In the genomic region with DNA sequence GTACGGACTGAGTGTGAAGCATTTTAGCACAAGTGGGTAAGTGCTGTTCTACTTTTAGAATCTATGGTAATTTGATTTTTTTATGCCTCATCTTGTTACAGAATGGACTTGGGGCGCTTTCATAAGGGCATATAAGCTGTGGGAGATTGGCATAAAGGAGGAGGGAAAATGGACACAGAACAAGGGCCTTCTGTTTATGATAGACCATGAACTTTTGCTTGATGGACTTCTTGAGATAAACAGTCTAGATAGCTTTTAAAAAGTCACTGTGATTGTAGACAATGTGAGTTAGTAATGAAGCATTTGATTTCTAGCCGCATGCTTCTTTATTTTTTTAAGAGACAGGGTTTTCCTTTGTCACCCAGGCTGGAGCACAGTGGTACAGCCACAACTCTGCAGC, we compare ENCODE assay signal across 17 cellular contexts. TPM values are rescaled to one million over a fixed set of nuclear protein-coding genes. Genes with fewer than 3 reads are reported as not detected.
DNase-seq lines count a peak whose midpoint lies in the region; ATAC-seq, FAIRE-seq and TF ChIP-seq lines count a peak whose summit lies in the region.
"Had no signal": no experiment of that assay in that cellular context is flagged by ENCODE, and none has a peak within 500 bp of the region (broad histone marks: within the 10 kb centered on the region; RNA-seq: fewer than 3 reads in every experiment).

No MANE protein-coding gene starts in this region.

- H3K27me3 Mint-ChIP-seq in activated CD8-positive, alpha-beta T cell treated with anti-CD3 and anti-CD28 coated beads for 36 hours: no peaks in the 10 kb centered on the region
- H3K27me3 Mint-ChIP-seq in immature natural killer cell (ENCODE audit: low read depth in 3 of 3) (peaks cover 4 to 21% (median 8%) of the 10 kb centered on the region in 3 donors), type B pancreatic cell (no peaks in the 10 kb centered on the region)

- TF ChIP-seq EP300 in HepG2 (IDR thresholded peaks at IDR 0.05; ENCODE audit: low read depth in 2 of 2, low read length in 2 of 2): no peak
- TF ChIP-seq EP300 in HepG2 (CRISPR knock-in tag; IDR thresholded peaks at IDR 0.05; ENCODE audit: borderline replicate concordance): no peak

- no peak for FAIRE-seq in HepG2 (lab: Jason Lieb, UNC)

- BruUV-seq in HepG2 (replicated peaks; lab: Mats Ljungman, UMichigan): no TSS peak

- 82% methylated on average over 3 of the region's 3 CpGs for WGBS in HepG2 (ENCODE audit: low lambda C conversion rate)
- 75% methylated on average over 3 of the region's 3 CpGs for WGBS in right lobe of liver (ENCODE audit: insufficient coverage, low coverage, low lambda C conversion rate, missing lambda C conversion rate)

- H3K27me3 ChIP-seq in HepG2 (ENCODE audit: control insufficient read depth in 1 of 2, insufficient read depth in 2 of 2, low read length in 2 of 2) (no peaks in the 10 kb centered on the region), right lobe of liver (no peaks in the 10 kb centered on the region)

- in situ Hi-C loops in HepG2 (cut with HindIII; ENCODE audit: extremely low pct_ligation_motif_present, low pct_unique_long_range_greater_than_20kb) (loop anchor here (5.0 to 10.0 kb wide), 2 partner anchors 59 to 137 kb away; partner anchors contain the start of gene TRIM4), GM13976 (cut with MboI; ENCODE audit: low sequenced_read_pairs, unreplicated experiment) (no loop called here)

- TF ChIP-seq RAD21 in HepG2 (CRISPR knock-in tag; IDR thresholded peaks at IDR 0.05): no peak

- H3K4me1 ChIP-seq in HepG2 (ENCODE audit: insufficient read depth, low read length) (peaks cover 29% of the 10 kb centered on the region), right lobe of liver (peaks cover 0 to 5% (median 0%) of the 10 kb centered on the region in 4 donors)

- CTCF ChIA-PET in HepG2 (lab: Yijun Ruan, JAX; ENCODE audit: low intra/inter-chr PET ratio, low total read pairs): interaction anchor here (3.3 kb wide), 1 partner anchor 57 kb away, joined by 33 read pairs; no protein-coding TSS in a partner anchor
- CTCF ChIA-PET in activated CD8-positive, alpha-beta T cell treated with anti-CD3 and anti-CD28 coated beads for 36 hours (lab: Charles Lee): interaction anchor here (0.8 to 3.3 kb wide), 8 partner anchors 11 to 138 kb away, joined by 3 to 20 read pairs (median 4); partner anchors contain the start of gene ZKSCAN1

- H3K4me1 Mint-ChIP-seq in activated CD8-positive, alpha-beta T cell treated with anti-CD3 and anti-CD28 coated beads for 36 hours (ENCODE audit: low read depth): peaks cover 16% of the 10 kb centered on the region
- H3K4me1 Mint-ChIP-seq in immature natural killer cell (peaks cover 21 to 25% of the 10 kb centered on the region in 2 donors), type B pancreatic cell (ENCODE audit: unreplicated experiment) (peaks cover 9% of the 10 kb centered on the region)

- H3K36me3 Mint-ChIP-seq in activated CD8-positive, alpha-beta T cell treated with anti-CD3 and anti-CD28 coated beads for 36 hours (ENCODE audit: low read depth): peaks cover 4% of the 10 kb centered on the region
- no peaks in the 10 kb centered on the region for H3K36me3 Mint-ChIP-seq in immature natural killer cell
- peaks cover 3% of the 10 kb centered on the region for H3K36me3 Mint-ChIP-seq in type B pancreatic cell

- peak overlapping the region; percentile 23 for H3K4me2 ChIP-seq in HepG2 (ENCODE audit: low read depth, low read length)

- H3K9me3 Mint-ChIP-seq in activated CD8-positive, alpha-beta T cell treated with anti-CD3 and anti-CD28 coated beads for 36 hours: no peaks in the 10 kb centered on the region
- no peaks in the 10 kb centered on the region for H3K9me3 Mint-ChIP-seq in immature natural killer cell
- no peaks in the 10 kb centered on the region for H3K9me3 Mint-ChIP-seq in type B pancreatic cell

- H2AFZ ChIP-seq in HepG2 (ENCODE audit: low read length): no peak overlapping the region

- TF ChIP-seq CTCF in HepG2 (CRISPR knock-in tag; IDR thresholded peaks at IDR 0.05): no peak
- TF ChIP-seq CTCF in right lobe of liver (IDR thresholded peaks at IDR 0.05): no peak
- no peak for TF ChIP-seq CTCF in activated CD8-positive, alpha-beta T cell treated with anti-CD3 and anti-CD28 coated beads for 36 hours (IDR thresholded peaks at IDR 0.05)
- TF ChIP-seq CTCF in type B pancreatic cell (conservative IDR thresholded peaks at IDR 0.05): no peak
- TF ChIP-seq CTCF in GM13976 (IDR thresholded peaks at IDR 0.05; ENCODE audit: borderline replicate concordance, control extremely low read depth, extremely low read depth, insufficient read depth, missing control alignments): no peak

- no peak overlapping the region for H3K27ac Mint-ChIP-seq in activated CD8-positive, alpha-beta T cell treated with anti-CD3 and anti-CD28 coated beads for 36 hours
- H3K27ac Mint-ChIP-seq in immature natural killer cell: peak overlapping the region; percentile 27 to 72 (median 53)
- peak overlapping the region; percentile 76 for H3K27ac Mint-ChIP-seq in type B pancreatic cell

- H3K36me3 ChIP-seq in HepG2 (replicated peaks in 1 of 2; ENCODE audit: control insufficient read depth in 1 of 2, insufficient read depth in 2 of 2, low read length in 2 of 2) (peaks cover 0 to under 1% of the 10 kb centered on the region in 2 experiments; a peak in 1 of 5 replicates), right lobe of liver (peaks cover 0 to 3% (median under 1%) of the 10 kb centered on the region in 4 donors)

- no peaks in the 10 kb centered on the region for H3K9me3 ChIP-seq in HepG2 (ENCODE audit: low read length)
- H3K9me3 ChIP-seq in right lobe of liver: no peaks in the 10 kb centered on the region

- intact Hi-C loops in HepG2 (cut with micrococcal nuclease; ENCODE audit: unreplicated experiment): loop anchor here (2.0 to 5.0 kb wide), 2 partner anchors 74 to 139 kb away; partner anchors contain the start of gene AZGP1
- intact Hi-C loops in right lobe of liver (cut with DNase I): loop anchor here in 1 of 2 donors (10.0 kb wide), 1 partner anchor 137 kb away; the partner anchor contains the start of gene TRIM4
- intact Hi-C loops in activated CD8-positive, alpha-beta T cell treated with anti-CD3 and anti-CD28 coated beads for 36 hours (cut with micrococcal nuclease): no loop called here

- H4K20me1 ChIP-seq in HepG2 (ENCODE audit: insufficient read depth, low read length): no peaks in the 10 kb centered on the region

- peak overlapping the region; percentile 6 for H3K4me3 Mint-ChIP-seq in activated CD8-positive, alpha-beta T cell treated with anti-CD3 and anti-CD28 coated beads for 36 hours
- H3K4me3 Mint-ChIP-seq in immature natural killer cell (peak overlapping the region; percentile 40 to 68 (median 43)), type B pancreatic cell (peak overlapping the region; percentile 73)

- ATAC-seq in HepG2 (no peak), right lobe of liver (no peak), HG02571 (IDR thresholded peaks at IDR 0.05; ENCODE audit: unreplicated experiment) (no peak)
- no peak for ATAC-seq in activated CD8-positive, alpha-beta T cell treated with anti-CD3 and anti-CD28 coated beads for 36 hours
- ATAC-seq: left cardiac atrium, Right ventricle myocardium inferior had no signal

- POLR2A ChIA-PET in HepG2 (lab: Yijun Ruan, JAX): interaction anchor here (0.9 to 1.0 kb wide), 2 partner anchors 36 to 54 kb away, joined by 4 read pairs; partner anchors contain the start of gene ZKSCAN1
- POLR2A ChIA-PET in activated CD8-positive, alpha-beta T cell treated with anti-CD3 and anti-CD28 coated beads for 36 hours (lab: Charles Lee): interaction anchor here (0.8 to 1.5 kb wide), 4 partner anchors 12 to 60 kb away, joined by 3 to 9 read pairs (median 4); no protein-coding TSS in a partner anchor

- no peak overlapping the region for H3K27ac ChIP-seq in HepG2 (ENCODE audit: extremely low read length, insufficient read depth, low read length)
- H3K27ac ChIP-seq in right lobe of liver: no peak overlapping the region

- H3K4me3 ChIP-seq in HepG2 (replicated peaks in 1 of 3; ENCODE audit: insufficient read depth in 1 of 3, low read depth in 2 of 3, low read length in 3 of 3) (no peak overlapping the region), right lobe of liver (no peak overlapping the region)

- DNase-seq in HepG2 (ENCODE audit: low spot score) (peak; percentile 39), right lobe of liver (no peak), immature natural killer cell (no peak), type B pancreatic cell (ENCODE audit: extremely low spot score, unreplicated experiment) (no peak), GM13976 (ENCODE audit: low spot score) (no peak), DMS153 treated with DMSO at 0.1 percent for 48 hours (lab: John Stamatoyannopoulos, UW; ENCODE audit: unreplicated experiment) (no peak)
- no peak for DNase-seq in activated CD8-positive, alpha-beta T cell treated with anti-CD3 and anti-CD28 coated beads for 36 hours
- DNase-seq: activated CD4-positive, alpha-beta T cell treated with anti-CD3 and anti-CD28 coated beads for 1 hour; activated effector memory CD4-positive, alpha-beta T cell treated with anti-CD3 and anti-CD28 coated beads, Interleukin-2, amount 50 U/mL, for 16 hours; effector CD4-positive, alpha-beta T cell; KBM-7; left cardiac atrium; NCI-H1436; NCI-H226; substantia nigra had no signal

- peaks cover 6% of the 10 kb centered on the region for H3K79me2 ChIP-seq in HepG2 (ENCODE audit: insufficient read depth, low read length)

- no peak overlapping the region for H3K9ac ChIP-seq in HepG2 (ENCODE audit: insufficient read depth, low read depth, low read length)

- TF ChIP-seq POLR2A in HepG2 (IDR thresholded peaks at IDR 0.05; ENCODE audit: insufficient read depth in 1 of 2, low read depth in 2 of 2, low read length in 2 of 2): no peak
- TF ChIP-seq POLR2A in right lobe of liver (IDR thresholded peaks at IDR 0.05): no peak

RNA-seq across cellular contexts. Expression of gene ZSCAN21, which starts 2.0 kb away (rescaled TPM):
- total RNA-seq in HepG2 (2016; rRNA removed; fragmentation: Illumina TruSeq; extraction: Trizol): 10.0 and 11.8 TPM in 2 replicates
- total RNA-seq in HepG2 (2016; cell fraction: cytosol; rRNA removed; fragmentation: Illumina TruSeq; extraction: Trizol; ENCODE audit: low read depth): 3.2 and 3.8 TPM in 2 replicates
- 9.0 and 11.1 TPM in 2 replicates for total RNA-seq in HepG2 (2016; cell fraction: insoluble cytoplasmic fraction; rRNA removed; fragmentation: Illumina TruSeq; extraction: Trizol)
- total RNA-seq in HepG2 (2016; cell fraction: membrane; rRNA removed; fragmentation: Illumina TruSeq; extraction: Trizol): 5.6 and 5.8 TPM in 2 replicates
- 6.2 and 6.3 TPM in 2 replicates for total RNA-seq in HepG2 (2016; cell fraction: nucleus; rRNA removed; fragmentation: Illumina TruSeq; extraction: Trizol)
- polyA plus RNA-seq in HepG2 (2011; rRNA removed): 7.0 and 8.5 TPM in 2 replicates
- polyA plus RNA-seq in HepG2 (2011; cell fraction: cytosol; rRNA removed): 6.5 and 7.7 TPM in 2 replicates
- 4.4 and 4.7 TPM in 2 replicates for polyA plus RNA-seq in HepG2 (2011; cell fraction: nucleus; rRNA removed)
- polyA plus RNA-seq in HepG2 (2012): 5.6 and 6.7 TPM in 2 replicates
- polyA plus RNA-seq in HepG2 (2016; cell fraction: cytosol; fragmentation: Illumina TruSeq; extraction: Trizol; ENCODE audit: low read depth): 1.5 and 1.7 TPM in 2 replicates
- 10.0 and 11.5 TPM in 2 replicates for polyA plus RNA-seq in HepG2 (2016; cell fraction: insoluble cytoplasmic fraction; fragmentation: Illumina TruSeq; extraction: Trizol; ENCODE audit: low read depth)
- polyA plus RNA-seq in HepG2 (2016; cell fraction: membrane; fragmentation: Illumina TruSeq; extraction: Trizol; ENCODE audit: low read depth): 3.1 and 3.5 TPM in 2 replicates
- 8.6 and 9.3 TPM in 2 replicates for polyA plus RNA-seq in HepG2 (2016; cell fraction: nucleus; fragmentation: Illumina TruSeq; extraction: Trizol; ENCODE audit: insufficient read depth, low read depth)
- polyA minus RNA-seq in HepG2 (2011; rRNA and poly(A)+ RNA removed; ENCODE audit: low replicate concordance): 4.0 and 4.9 TPM in 2 replicates
- 2.6 and 5.7 TPM in 2 replicates for polyA minus RNA-seq in HepG2 (2011; cell fraction: cytosol; rRNA and poly(A)+ RNA removed)
- polyA minus RNA-seq in HepG2 (2011; cell fraction: nucleus; rRNA and poly(A)+ RNA removed): 3.1 and 4.2 TPM in 2 replicates
- 1 to 10 TPM; 4.3 to 8.1 (median 5.7) TPM for total RNA-seq in right lobe of liver
- 1 to 10 TPM; 6.3 to 6.9 TPM for total RNA-seq in activated CD8-positive, alpha-beta T cell treated with anti-CD3 and anti-CD28 coated beads for 36 hours
- 1 to 10 TPM; 2.3 to 9.8 (median 4.0) TPM for polyA plus RNA-seq in immature natural killer cell
- 11.9 and 16.4 TPM in 2 replicates for total RNA-seq in type B pancreatic cell (ENCODE audit: low replicate concordance)

RNA-seq across cellular contexts. Expression of gene ZNF3, which starts 29.9 kb away (rescaled TPM):
- total RNA-seq in HepG2 (2016; rRNA removed; fragmentation: Illumina TruSeq; extraction: Trizol): 53.2 and 56.9 TPM in 2 replicates
- total RNA-seq in HepG2 (2016; cell fraction: cytosol; rRNA removed; fragmentation: Illumina TruSeq; extraction: Trizol; ENCODE audit: low read depth): 14.5 and 17.2 TPM in 2 replicates
- total RNA-seq in HepG2 (2016; cell fraction: insoluble cytoplasmic fraction; rRNA removed; fragmentation: Illumina TruSeq; extraction: Trizol): 49.6 and 57.2 TPM in 2 replicates
- 31.0 and 33.2 TPM in 2 replicates for total RNA-seq in HepG2 (2016; cell fraction: membrane; rRNA removed; fragmentation: Illumina TruSeq; extraction: Trizol)
- total RNA-seq in HepG2 (2016; cell fraction: nucleus; rRNA removed; fragmentation: Illumina TruSeq; extraction: Trizol): 75.6 and 79.7 TPM in 2 replicates
- polyA plus RNA-seq in HepG2 (2011; rRNA removed): 29.1 and 33.7 TPM in 2 replicates
- polyA plus RNA-seq in HepG2 (2011; cell fraction: cytosol; rRNA removed): 14.7 and 19.2 TPM in 2 replicates
- polyA plus RNA-seq in HepG2 (2011; cell fraction: nucleus; rRNA removed): 57.3 and 62.4 TPM in 2 replicates
- polyA plus RNA-seq in HepG2 (2012): 30.0 and 30.2 TPM in 2 replicates
- polyA plus RNA-seq in HepG2 (2016; cell fraction: cytosol; fragmentation: Illumina TruSeq; extraction: Trizol; ENCODE audit: low read depth): 5.1 and 5.2 TPM in 2 replicates
- polyA plus RNA-seq in HepG2 (2016; cell fraction: insoluble cytoplasmic fraction; fragmentation: Illumina TruSeq; extraction: Trizol; ENCODE audit: low read depth): 35.8 and 38.2 TPM in 2 replicates
- 12.2 and 13.7 TPM in 2 replicates for polyA plus RNA-seq in HepG2 (2016; cell fraction: membrane; fragmentation: Illumina TruSeq; extraction: Trizol; ENCODE audit: low read depth)
- 98.1 and 100 TPM in 2 replicates for polyA plus RNA-seq in HepG2 (2016; cell fraction: nucleus; fragmentation: Illumina TruSeq; extraction: Trizol; ENCODE audit: insufficient read depth, low read depth)
- 32.6 and 73.5 TPM in 2 replicates for polyA minus RNA-seq in HepG2 (2011; rRNA and poly(A)+ RNA removed; ENCODE audit: low replicate concordance)
- polyA minus RNA-seq in HepG2 (2011; cell fraction: cytosol; rRNA and poly(A)+ RNA removed): 17.8 and 19.3 TPM in 2 replicates
- polyA minus RNA-seq in HepG2 (2011; cell fraction: nucleus; rRNA and poly(A)+ RNA removed): 103 and 106 TPM in 2 replicates
- 10 to 100 TPM in 5 of 6 experiments, 1 to 10 TPM in 1; 9.7 to 18.8 (median 14.0) TPM for total RNA-seq in right lobe of liver
- 10 to 100 TPM; 16.4 to 18.9 TPM for total RNA-seq in activated CD8-positive, alpha-beta T cell treated with anti-CD3 and anti-CD28 coated beads for 36 hours
- 10 to 100 TPM in 2 of 3 donors, 1 to 10 TPM in 1; 5.2 to 21.2 (median 12.2) TPM for polyA plus RNA-seq in immature natural killer cell
- 52.8 and 66.6 TPM in 2 replicates for total RNA-seq in type B pancreatic cell (ENCODE audit: low replicate concordance)

RNA-seq across cellular contexts. Expression of gene ZKSCAN1, which starts 36.2 kb away (rescaled TPM):
- total RNA-seq in HepG2 (2016; rRNA removed; fragmentation: Illumina TruSeq; extraction: Trizol) (60.6 and 64.5 TPM in 2 replicates), right lobe of liver (100 to 1,000 TPM in 2 of 6 experiments, 10 to 100 TPM in 4; 24.5 to 147 (median 80.1) TPM), type B pancreatic cell (ENCODE audit: low replicate concordance) (157 and 170 TPM in 2 replicates)
- total RNA-seq in HepG2 (2016; cell fraction: cytosol; rRNA removed; fragmentation: Illumina TruSeq; extraction: Trizol; ENCODE audit: low read depth): 591 and 606 TPM in 2 replicates
- total RNA-seq in HepG2 (2016; cell fraction: insoluble cytoplasmic fraction; rRNA removed; fragmentation: Illumina TruSeq; extraction: Trizol): 52.3 and 68.3 TPM in 2 replicates
- 187 and 224 TPM in 2 replicates for total RNA-seq in HepG2 (2016; cell fraction: membrane; rRNA removed; fragmentation: Illumina TruSeq; extraction: Trizol)
- 44.7 and 53.4 TPM in 2 replicates for total RNA-seq in HepG2 (2016; cell fraction: nucleus; rRNA removed; fragmentation: Illumina TruSeq; extraction: Trizol)
- polyA plus RNA-seq in HepG2 (2011; rRNA removed) (46.0 and 46.4 TPM in 2 replicates), immature natural killer cell (10 to 100 TPM; 14.4 to 48.9 (median 18.7) TPM)
- 21.4 and 28.4 TPM in 2 replicates for polyA plus RNA-seq in HepG2 (2011; cell fraction: cytosol; rRNA removed)
- 34.0 and 37.5 TPM in 2 replicates for polyA plus RNA-seq in HepG2 (2011; cell fraction: nucleus; rRNA removed)
- polyA plus RNA-seq in HepG2 (2012): 28.8 and 32.8 TPM in 2 replicates
- polyA plus RNA-seq in HepG2 (2016; cell fraction: cytosol; fragmentation: Illumina TruSeq; extraction: Trizol; ENCODE audit: low read depth): 2.2 and 2.3 TPM in 2 replicates
- 25.2 and 27.2 TPM in 2 replicates for polyA plus RNA-seq in HepG2 (2016; cell fraction: insoluble cytoplasmic fraction; fragmentation: Illumina TruSeq; extraction: Trizol; ENCODE audit: low read depth)
- 4.6 and 5.7 TPM in 2 replicates for polyA plus RNA-seq in HepG2 (2016; cell fraction: membrane; fragmentation: Illumina TruSeq; extraction: Trizol; ENCODE audit: low read depth)
- polyA plus RNA-seq in HepG2 (2016; cell fraction: nucleus; fragmentation: Illumina TruSeq; extraction: Trizol; ENCODE audit: insufficient read depth, low read depth): 83.3 and 87.6 TPM in 2 replicates
- 56.7 and 119 TPM in 2 replicates for polyA minus RNA-seq in HepG2 (2011; rRNA and poly(A)+ RNA removed; ENCODE audit: low replicate concordance)
- polyA minus RNA-seq in HepG2 (2011; cell fraction: cytosol; rRNA and poly(A)+ RNA removed): 60.1 and 60.2 TPM in 2 replicates
- 53.6 and 70.4 TPM in 2 replicates for polyA minus RNA-seq in HepG2 (2011; cell fraction: nucleus; rRNA and poly(A)+ RNA removed)
- 10 to 100 TPM; 41.9 to 47.3 TPM for total RNA-seq in activated CD8-positive, alpha-beta T cell treated with anti-CD3 and anti-CD28 coated beads for 36 hours

RNA-seq across cellular contexts. Expression of gene COPS6, which starts 37.2 kb away (rescaled TPM):
- total RNA-seq in HepG2 (2016; rRNA removed; fragmentation: Illumina TruSeq; extraction: Trizol) (33.4 and 64.4 TPM in 2 replicates), right lobe of liver (10 to 100 TPM; 28.3 to 49.7 (median 42.7) TPM), type B pancreatic cell (ENCODE audit: low replicate concordance) (87.0 and 120 TPM in 2 replicates)
- 9.5 and 10.2 TPM in 2 replicates for total RNA-seq in HepG2 (2016; cell fraction: cytosol; rRNA removed; fragmentation: Illumina TruSeq; extraction: Trizol; ENCODE audit: low read depth)
- 36.3 and 62.5 TPM in 2 replicates for total RNA-seq in HepG2 (2016; cell fraction: insoluble cytoplasmic fraction; rRNA removed; fragmentation: Illumina TruSeq; extraction: Trizol)
- total RNA-seq in HepG2 (2016; cell fraction: membrane; rRNA removed; fragmentation: Illumina TruSeq; extraction: Trizol): 15.0 and 17.1 TPM in 2 replicates
- total RNA-seq in HepG2 (2016; cell fraction: nucleus; rRNA removed; fragmentation: Illumina TruSeq; extraction: Trizol): 28.6 and 31.2 TPM in 2 replicates
- polyA plus RNA-seq in HepG2 (2011; rRNA removed) (117 and 124 TPM in 2 replicates), immature natural killer cell (100 to 1,000 TPM; 163 to 289 (median 163) TPM)
- 122 and 127 TPM in 2 replicates for polyA plus RNA-seq in HepG2 (2011; cell fraction: cytosol; rRNA removed)
- 63.0 and 72.5 TPM in 2 replicates for polyA plus RNA-seq in HepG2 (2011; cell fraction: nucleus; rRNA removed)
- polyA plus RNA-seq in HepG2 (2012): 71.1 and 91.2 TPM in 2 replicates
- polyA plus RNA-seq in HepG2 (2016; cell fraction: cytosol; fragmentation: Illumina TruSeq; extraction: Trizol; ENCODE audit: low read depth): 26.8 and 27.5 TPM in 2 replicates
- polyA plus RNA-seq in HepG2 (2016; cell fraction: insoluble cytoplasmic fraction; fragmentation: Illumina TruSeq; extraction: Trizol; ENCODE audit: low read depth): 132 and 136 TPM in 2 replicates
- 25.7 and 26.0 TPM in 2 replicates for polyA plus RNA-seq in HepG2 (2016; cell fraction: membrane; fragmentation: Illumina TruSeq; extraction: Trizol; ENCODE audit: low read depth)
- polyA plus RNA-seq in HepG2 (2016; cell fraction: nucleus; fragmentation: Illumina TruSeq; extraction: Trizol; ENCODE audit: insufficient read depth, low read depth): 83.2 and 85.6 TPM in 2 replicates
- polyA minus RNA-seq in HepG2 (2011; rRNA and poly(A)+ RNA removed; ENCODE audit: low replicate concordance): 104 and 348 TPM in 2 replicates
- 44.1 and 55.6 TPM in 2 replicates for polyA minus RNA-seq in HepG2 (2011; cell fraction: cytosol; rRNA and poly(A)+ RNA removed)
- polyA minus RNA-seq in HepG2 (2011; cell fraction: nucleus; rRNA and poly(A)+ RNA removed): 29.6 and 33.3 TPM in 2 replicates
- total RNA-seq in activated CD8-positive, alpha-beta T cell treated with anti-CD3 and anti-CD28 coated beads for 36 hours: 10 to 100 TPM; 81.3 to 86.3 TPM

RNA-seq across cellular contexts. Expression of gene MCM7, which starts 49.6 kb away (rescaled TPM):
- total RNA-seq in HepG2 (2016; rRNA removed; fragmentation: Illumina TruSeq; extraction: Trizol) (214 and 229 TPM in 2 replicates), right lobe of liver (10 to 100 TPM; 12.6 to 25.9 (median 20.8) TPM), type B pancreatic cell (ENCODE audit: low replicate concordance) (121 and 244 TPM in 2 replicates)
- total RNA-seq in HepG2 (2016; cell fraction: cytosol; rRNA removed; fragmentation: Illumina TruSeq; extraction: Trizol; ENCODE audit: low read depth): 19.3 and 25.3 TPM in 2 replicates
- total RNA-seq in HepG2 (2016; cell fraction: insoluble cytoplasmic fraction; rRNA removed; fragmentation: Illumina TruSeq; extraction: Trizol): 222 and 231 TPM in 2 replicates
- total RNA-seq in HepG2 (2016; cell fraction: membrane; rRNA removed; fragmentation: Illumina TruSeq; extraction: Trizol): 36.3 and 40.6 TPM in 2 replicates
- total RNA-seq in HepG2 (2016; cell fraction: nucleus; rRNA removed; fragmentation: Illumina TruSeq; extraction: Trizol): 158 and 170 TPM in 2 replicates
- polyA plus RNA-seq in HepG2 (2011; rRNA removed) (74.6 and 84.5 TPM in 2 replicates), immature natural killer cell (10 to 100 TPM; 40.3 to 59.0 (median 54.4) TPM)
- polyA plus RNA-seq in HepG2 (2011; cell fraction: cytosol; rRNA removed): 43.5 and 88.2 TPM in 2 replicates
- 179 and 250 TPM in 2 replicates for polyA plus RNA-seq in HepG2 (2011; cell fraction: nucleus; rRNA removed)
- polyA plus RNA-seq in HepG2 (2012): 55.3 and 79.0 TPM in 2 replicates
- polyA plus RNA-seq in HepG2 (2016; cell fraction: cytosol; fragmentation: Illumina TruSeq; extraction: Trizol; ENCODE audit: low read depth): 13.7 and 15.9 TPM in 2 replicates
- polyA plus RNA-seq in HepG2 (2016; cell fraction: insoluble cytoplasmic fraction; fragmentation: Illumina TruSeq; extraction: Trizol; ENCODE audit: low read depth): 184 and 192 TPM in 2 replicates
- 21.2 and 24.5 TPM in 2 replicates for polyA plus RNA-seq in HepG2 (2016; cell fraction: membrane; fragmentation: Illumina TruSeq; extraction: Trizol; ENCODE audit: low read depth)
- polyA plus RNA-seq in HepG2 (2016; cell fraction: nucleus; fragmentation: Illumina TruSeq; extraction: Trizol; ENCODE audit: insufficient read depth, low read depth): 208 and 214 TPM in 2 replicates
- 187 and 581 TPM in 2 replicates for polyA minus RNA-seq in HepG2 (2011; rRNA and poly(A)+ RNA removed; ENCODE audit: low replicate concordance)
- polyA minus RNA-seq in HepG2 (2011; cell fraction: cytosol; rRNA and poly(A)+ RNA removed): 44.7 and 74.8 TPM in 2 replicates
- 108 and 139 TPM in 2 replicates for polyA minus RNA-seq in HepG2 (2011; cell fraction: nucleus; rRNA and poly(A)+ RNA removed)
- 100 to 1,000 TPM; 456 to 476 TPM for total RNA-seq in activated CD8-positive, alpha-beta T cell treated with anti-CD3 and anti-CD28 coated beads for 36 hours

Comparison
In these comparisons a context has a peak if more than half of its experiments do, and no peak if none do; other contexts are left out.
1. H3K4me3 Mint-ChIP-seq: peak in every context shown above with its lines; median percentile 73 in type B pancreatic cell; 43 in immature natural killer cell; 6 in activated CD8-positive, alpha-beta T cell treated with anti-CD3 and anti-CD28 coated beads for 36 hours.